8 cellular contexts compared by ENCODE assay signal in the genomic region with DNA sequence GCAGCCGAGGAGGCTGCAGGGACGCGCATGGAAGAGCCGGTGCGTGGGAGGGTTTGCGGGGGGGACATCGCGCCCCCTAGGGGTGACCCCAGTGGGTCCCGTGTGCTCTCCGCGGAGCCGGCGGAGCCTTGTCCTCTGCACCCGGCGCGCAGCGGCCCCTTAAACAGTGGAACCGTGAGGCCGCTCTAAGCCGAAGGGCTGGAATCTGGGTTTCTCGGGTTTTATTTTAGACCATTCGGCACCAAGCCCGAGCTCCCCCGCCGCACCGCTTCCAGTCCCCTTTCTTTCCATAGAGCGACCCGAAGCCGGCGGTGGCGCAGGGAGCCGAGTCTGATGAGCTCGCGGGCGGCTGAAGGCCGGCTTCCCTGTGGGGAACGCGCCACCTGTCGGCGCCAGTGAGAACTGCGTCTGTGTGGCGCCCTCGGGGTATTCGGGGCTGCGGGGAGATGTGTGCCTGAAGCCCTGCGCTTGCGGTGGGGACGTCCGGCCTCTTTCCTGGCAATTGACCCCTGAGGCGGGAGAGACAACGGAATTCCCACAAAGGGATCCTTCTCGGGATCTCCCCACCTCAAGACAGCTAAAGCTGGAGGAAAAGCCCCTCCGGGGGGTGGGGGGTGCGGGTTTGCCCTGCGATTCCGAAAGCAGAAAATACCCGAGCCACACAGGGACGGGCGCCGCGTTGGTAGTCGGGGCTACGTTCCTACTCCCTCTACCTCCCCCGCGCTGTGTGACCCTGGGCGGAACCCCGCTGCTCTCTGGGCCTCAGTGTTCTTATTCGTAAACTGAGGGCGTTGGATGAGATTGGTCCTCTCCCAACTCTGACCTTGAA. TPM values are rescaled to one million over a fixed set of nuclear protein-coding genes. Genes with fewer than 3 reads are reported as not detected.
DNase-seq lines count a peak whose midpoint lies in the region; ATAC-seq and TF ChIP-seq lines count a peak whose summit lies in the region.

No MANE protein-coding gene starts in this region.

- peak; percentile 82 for TF ChIP-seq RAD21 in SK-N-SH (IDR thresholded peaks at IDR 0.05; ENCODE audit: low read length)

- TF ChIP-seq CTCF in SK-N-SH (IDR thresholded peaks at IDR 0.05) (peak; percentile 87), heart right ventricle (IDR thresholded peaks at IDR 0.05) (peak; percentile 89 to 97 (median 95)), psoas muscle (IDR thresholded peaks at IDR 0.05) (peak; percentile 97)

- H3K9ac ChIP-seq in SK-N-SH: no peak overlapping the region

- no peaks in the 10 kb centered on the region for H3K79me2 ChIP-seq in SK-N-SH (ENCODE audit: insufficient read depth)

- H3K27me3 ChIP-seq in SK-N-SH (ENCODE audit: insufficient read depth) (peaks cover 99% of the 10 kb centered on the region), heart right ventricle (peaks cover 63 to 100% (median 98%) of the 10 kb centered on the region in 7 donors), psoas muscle (ENCODE audit: insufficient read depth in 3 of 3, low read length in 2 of 3) (peaks cover 0 to 93% (median 38%) of the 10 kb centered on the region in 3 donors)

- H3K4me1 ChIP-seq in SK-N-SH (ENCODE audit: control insufficient read depth in 1 of 2, insufficient read depth in 2 of 2, low read depth in 1 of 2, low read length in 1 of 2) (no peaks in the 10 kb centered on the region; a peak in 1 of 4 replicates), heart right ventricle (peaks cover 3 to 40% (median 26%) of the 10 kb centered on the region in 9 donors), psoas muscle (peaks cover 7% of the 10 kb centered on the region)

- H3K27me3 Mint-ChIP-seq in activated naive CD8-positive, alpha-beta T cell: peaks cover 47% of the 10 kb centered on the region

- CTCF ChIA-PET in SK-N-SH (lab: Yijun Ruan, JAX): interaction anchor here (0.5 to 3.3 kb wide), 60 partner anchors 8 to 1039 kb away, joined by 3 to 57 read pairs (median 5); a partner anchor contains a TSS

- H3K4me3 ChIP-seq in SK-N-SH (ENCODE audit: low read depth in 2 of 2, low read length in 1 of 2): peak overlapping the region; percentile 24 to 65
- H3K4me3 ChIP-seq in heart right ventricle: peak overlapping the region in 6 of 10 donors; percentile 24 to 36 (median 35)
- peak overlapping the region; percentile 58 for H3K4me3 ChIP-seq in psoas muscle

- H3K9me3 Mint-ChIP-seq in activated naive CD8-positive, alpha-beta T cell (ENCODE audit: low read depth): no peaks in the 10 kb centered on the region

- H3K27ac ChIP-seq in SK-N-SH (ENCODE audit: low read depth in 2 of 2, low read length in 1 of 2) (no peak overlapping the region), heart right ventricle (no peak overlapping the region), psoas muscle (no peak overlapping the region)

- peaks cover 19% of the 10 kb centered on the region for H3K4me1 Mint-ChIP-seq in activated naive CD8-positive, alpha-beta T cell (ENCODE audit: low read depth)

- peak overlapping the region; percentile 77 for H3K4me3 Mint-ChIP-seq in activated naive CD8-positive, alpha-beta T cell

- no peaks in the 10 kb centered on the region for H3K36me3 Mint-ChIP-seq in activated naive CD8-positive, alpha-beta T cell

- intact Hi-C loops in heart right ventricle (cut with DNase I): loop anchor here (1.0 to 10.0 kb wide), 11 partner anchors 301 to 823 kb away; no protein-coding TSS in a partner anchor
- intact Hi-C loops in psoas muscle (cut with DNase I): loop anchor here (1.0 to 5.0 kb wide), 3 partner anchors 92 to 808 kb away; no protein-coding TSS in a partner anchor

- no peaks in the 10 kb centered on the region for H4K20me1 ChIP-seq in SK-N-SH (ENCODE audit: insufficient read depth)

- H3K9me2 ChIP-seq in SK-N-SH: no peaks in the 10 kb centered on the region

- H2AFZ ChIP-seq in SK-N-SH (ENCODE audit: low read depth): 0 out of 2 replicates have a peak overlapping the region, but pooled peaks have one; percentile 35

- TF ChIP-seq EP300 in SK-N-SH (IDR thresholded peaks at IDR 0.05; ENCODE audit: borderline replicate concordance in 1 of 2, low read depth in 1 of 2, low read length in 1 of 2): no peak

- DNase-seq in Daoy (ENCODE audit: low read depth) (peak; percentile 93), KG1 (lab: John Stamatoyannopoulos, UW) (peak; percentile 73), SK-N-SH (peak; percentile 93), heart right ventricle (peak; percentile 55 to 80), psoas muscle (peak; percentile 86 to 91), ureter (ENCODE audit: low spot score) (peak; percentile 80)

- H3K36me3 ChIP-seq in SK-N-SH (replicated peaks in 1 of 2; ENCODE audit: control insufficient read depth in 1 of 2, insufficient read depth in 2 of 2, low read length in 1 of 2) (no peaks in the 10 kb centered on the region), heart right ventricle (no peaks in the 10 kb centered on the region), psoas muscle (ENCODE audit: insufficient read depth in 1 of 2, low read depth in 1 of 2) (no peaks in the 10 kb centered on the region)

- POLR2A ChIA-PET in SK-N-SH (lab: Yijun Ruan, JAX): interaction anchor here (1.0 kb wide), 1 partner anchor 809 kb away, joined by 4 read pairs; no protein-coding TSS in a partner anchor

- H3K9me3 ChIP-seq in SK-N-SH (no peaks in the 10 kb centered on the region), heart right ventricle (no peaks in the 10 kb centered on the region), psoas muscle (no peaks in the 10 kb centered on the region)

- peak overlapping the region; percentile 77 for H3K4me2 ChIP-seq in SK-N-SH

- no peak overlapping the region for H3K27ac Mint-ChIP-seq in activated naive CD8-positive, alpha-beta T cell

- H3F3A ChIP-seq in SK-N-SH (replicated peaks; ENCODE audit: insufficient read depth): no peaks in the 10 kb centered on the region

- ATAC-seq in GM21723 (IDR thresholded peaks at IDR 0.05; ENCODE audit: unreplicated experiment) (peak; percentile 93), heart right ventricle (peak; percentile 81 to 94 (median 90)), psoas muscle (peak; percentile 93 to 97 (median 96))

- 10% methylated on average over 38 of the region's 69 CpGs for WGBS in SK-N-SH (ENCODE audit: low lambda C conversion rate)
- 1 to 2% methylated on average over 69 of the region's 69 CpGs for WGBS in heart right ventricle, 2 donors
- WGBS in psoas muscle, 3 donors: 2 to 3% (median 3%) methylated on average over 51 to 69 of the region's 69 CpGs

TF ChIP-seq in SK-N-SH, 30 proteins besides CTCF, POLR2A, EP300 and RAD21:
- TF ChIP-seq NFIC (IDR thresholded peaks at IDR 0.05; ENCODE audit: borderline replicate concordance): no peak
- no peak for TF ChIP-seq MEF2A (IDR thresholded peaks at IDR 0.05; ENCODE audit: borderline replicate concordance, low read depth)
- TF ChIP-seq TEAD4 (IDR thresholded peaks at IDR 0.05; ENCODE audit: borderline replicate concordance, insufficient read depth): no peak
- peak; percentile 92 for TF ChIP-seq SMC3 (IDR thresholded peaks at IDR 0.05; ENCODE audit: low read depth, low read length)

RNA-seq across cellular contexts. Expression of a gene that starts 8.2 kb away (rescaled TPM):
- total RNA-seq in Daoy (2014; rRNA removed; shearing (Covaris generic)): 1.8 and 3.2 TPM in 2 replicates
- polyA plus RNA-seq in SK-N-SH (2012; rRNA removed) (not detected in 2 replicates), heart right ventricle (not detected), psoas muscle (under 1 TPM; 0.70 to 0.89 (median 0.71) TPM)
- polyA plus RNA-seq in SK-N-SH (2012; cell fraction: cytosol; rRNA removed): not detected in 2 replicates
- not detected in 2 replicates for polyA plus RNA-seq in SK-N-SH (2012; cell fraction: nucleus; rRNA removed)
- total RNA-seq in heart right ventricle (under 1 TPM in 1 of 10 donors, not detected in 9; 0.15 TPM), psoas muscle (1 to 10 TPM; 1.1 to 9.5 (median 4.8) TPM), ureter (not detected)
